In the genomic region with DNA sequence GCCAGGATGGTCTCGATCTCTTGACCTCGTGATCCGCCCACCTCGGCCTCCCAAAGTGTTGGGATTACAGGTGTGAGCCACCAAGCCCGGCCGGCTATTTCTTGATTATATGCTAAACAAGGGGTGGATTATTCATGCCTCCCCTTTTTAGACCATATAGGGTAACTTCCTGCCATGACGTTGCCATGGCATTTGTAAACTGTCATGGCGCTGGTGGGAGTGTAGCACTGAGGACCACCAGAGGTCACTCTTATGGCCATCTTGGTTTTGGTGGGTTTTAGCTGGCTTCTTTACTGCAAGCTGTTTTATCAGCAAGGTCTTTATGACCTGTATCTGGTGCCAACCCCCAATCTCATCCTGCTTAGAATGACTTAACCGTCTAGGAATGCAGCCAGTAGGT, we compare ENCODE assay signal across 5 cellular contexts. TPM values are rescaled to one million over a fixed set of nuclear protein-coding genes. Genes with fewer than 3 reads are reported as not detected.
"Had no signal": no experiment of that assay in that cellular context is flagged by ENCODE, and none has a peak within 500 bp of the region (broad histone marks: within the 10 kb centered on the region; RNA-seq: fewer than 3 reads in every experiment).

No MANE protein-coding gene starts in this region.

RNA-seq across cellular contexts. Expression of a gene that starts 46.8 kb away (rescaled TPM):
- total RNA-seq: activated CD4-positive, alpha-beta T cell treated with anti-CD3 and anti-CD28 coated beads, Interleukin-2, amount 10 ng/mL, durations not matched to agents 24 days and 14 days; activated CD8-positive, alpha-beta T cell treated with anti-CD3 and anti-CD28 coated beads for 36 hours; ascending aorta; T-helper 2 cell treated with Interferon-gamma antibody and Interleukin-4, amounts not matched to agents 100 ng/mL and 5 ng/mL, for 36 hours had no signal
- polyA plus RNA-seq: cardiac muscle cell had no signal
